Comparison of ENCODE assay signal across 16 cellular contexts in genomic region chr4:108971473-108971872, GRCh38.
"Had no signal": no experiment of that assay in that cellular context is flagged by ENCODE, and none has a peak within 500 bp of the region (broad histone marks: within the 10 kb centered on the region; RNA-seq: fewer than 3 reads in every experiment).

No MANE protein-coding gene starts in this region.

- H3K4me2 ChIP-seq: smooth muscle cell had no signal

- H3K27me3 ChIP-seq: body of pancreas, esophagus squamous epithelium, pancreas, stomach, vagina had no signal

- ATAC-seq: body of pancreas; effector memory CD8-positive, alpha-beta T cell; left ventricle myocardium superior; pancreas; sciatic nerve had no signal

- H3K36me3 Mint-ChIP-seq: activated naive CD8-positive, alpha-beta T cell had no signal

- H3K27ac Mint-ChIP-seq: activated naive CD8-positive, alpha-beta T cell; effector memory CD8-positive, alpha-beta T cell had no signal

- H3K36me3 ChIP-seq: esophagus squamous epithelium, pancreas, stomach, vagina had no signal

- H3K4me3 Mint-ChIP-seq: activated naive CD8-positive, alpha-beta T cell; effector memory CD8-positive, alpha-beta T cell had no signal

- H3K27ac ChIP-seq: body of pancreas, esophagus squamous epithelium, pancreas, stomach, vagina, VCaP had no signal

- H3K4me3 ChIP-seq: body of pancreas, esophagus squamous epithelium, pancreas, smooth muscle cell, stomach, vagina had no signal

- H3K4me1 ChIP-seq: body of pancreas, esophagus squamous epithelium, pancreas, stomach, vagina had no signal

- DNase-seq: activated CD4-positive, CD25-positive, alpha-beta regulatory T cell treated with anti-CD3 and anti-CD28 coated beads, Interleukin-2, amount 50 U/mL, for 72 hours; activated effector memory CD4-positive, alpha-beta T cell treated with Interleukin-2 at 50 U/mL for 16 hours; activated T-cell treated with anti-CD3 and anti-CD28 coated beads for 4 hours; body of pancreas; effector memory CD8-positive, alpha-beta T cell; esophagus squamous epithelium; left ventricle myocardium superior; pancreas; stimulated activated CD4-positive, alpha-beta T cell treated with anti-CD3 and anti-CD28 coated beads, Interleukin-4, amount 100 ng/mL, for 1 hour; stomach; trophoblast cell had no signal

- H3K9me3 ChIP-seq: body of pancreas, esophagus squamous epithelium, pancreas, stomach, vagina had no signal

- H3K27me3 Mint-ChIP-seq: activated naive CD8-positive, alpha-beta T cell had no signal
